In the genomic region with DNA sequence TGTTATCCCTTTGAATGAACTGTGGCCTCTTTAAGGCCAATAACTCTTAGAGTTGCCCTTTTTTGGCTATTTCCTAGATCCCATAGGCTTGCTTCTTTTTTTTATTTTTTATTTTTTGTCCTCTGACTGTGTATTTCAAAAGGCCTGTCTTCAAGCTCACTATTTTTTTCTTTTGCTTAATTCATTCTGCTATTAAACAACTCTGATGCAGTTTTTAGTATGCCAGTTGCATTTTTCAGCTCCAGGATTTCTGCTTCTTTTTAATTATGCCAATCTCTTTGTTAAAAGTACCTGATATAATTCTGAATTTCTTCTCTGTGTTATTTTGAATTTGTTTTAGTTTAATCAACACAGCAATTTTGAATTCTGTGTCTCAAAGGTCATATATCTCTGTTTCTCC, we compare ENCODE assay signal across 28 cellular contexts.
"Had no signal": no experiment of that assay in that cellular context is flagged by ENCODE, and none has a peak within 500 bp of the region (broad histone marks: within the 10 kb centered on the region; RNA-seq: fewer than 3 reads in every experiment).

No MANE protein-coding gene starts in this region.

- H3K36me3 ChIP-seq: colonic mucosa, esophagus muscularis mucosa, esophagus squamous epithelium, gastrocnemius medialis, gastroesophageal sphincter, heart left ventricle, heart right ventricle had no signal

- FAIRE-seq: colon, endometrium, endothelial cell of umbilical vein, frontal cortex had no signal

- H3K27me3 Mint-ChIP-seq: dendritic cell treated with granulocyte-macrophage colony-stimulating factor and Interleukin-4, amounts not matched to agents 40 ng/mL and 50 ng/mL, for 4 days; effector memory CD8-positive, alpha-beta T cell had no signal

- H3K27ac Mint-ChIP-seq: dendritic cell treated with granulocyte-macrophage colony-stimulating factor and Interleukin-4, amounts not matched to agents 40 ng/mL and 50 ng/mL, for 4 days; effector memory CD8-positive, alpha-beta T cell had no signal

- H3K9me3 ChIP-seq: colonic mucosa had no signal

- DNase-seq: colonic mucosa; cortex of kidney; dermis blood vessel endothelial cell; dorsolateral prefrontal cortex; effector CD4-positive, alpha-beta T cell; effector CD8-positive, alpha-beta T cell; effector memory CD4-positive, alpha-beta T cell; effector memory CD8-positive, alpha-beta T cell; erythroblast; esophagus squamous epithelium; foreskin fibroblast; foreskin keratinocyte; foreskin melanocyte; gastrocnemius medialis; glutamatergic neuron; head of caudate nucleus; heart left ventricle; heart right ventricle had no signal

- H3K4me3 ChIP-seq: colonic mucosa, coronary artery, dorsolateral prefrontal cortex, esophagus muscularis mucosa, esophagus squamous epithelium, gastrocnemius medialis, gastroesophageal sphincter, heart left ventricle, heart right ventricle had no signal

- H3K27me3 ChIP-seq: colonic mucosa, dorsolateral prefrontal cortex, esophagus muscularis mucosa, esophagus squamous epithelium, foreskin keratinocyte, gastrocnemius medialis, gastroesophageal sphincter, heart left ventricle, heart right ventricle had no signal

- H3K4me3 Mint-ChIP-seq: dendritic cell treated with granulocyte-macrophage colony-stimulating factor and Interleukin-4, amounts not matched to agents 40 ng/mL and 50 ng/mL, for 4 days; effector memory CD8-positive, alpha-beta T cell had no signal

- ATAC-seq: effector memory CD8-positive, alpha-beta T cell; esophagus mucosa; foreskin keratinocyte; gastrocnemius medialis; gastroesophageal sphincter; heart left ventricle; heart right ventricle had no signal

- H3K4me1 ChIP-seq: colonic mucosa, esophagus squamous epithelium, foreskin keratinocyte, gastrocnemius medialis, gastroesophageal sphincter, heart right ventricle had no signal

- H3K27ac ChIP-seq: colonic mucosa, coronary artery, dorsolateral prefrontal cortex, epithelial cell of prostate, esophagus muscularis mucosa, esophagus squamous epithelium, foreskin keratinocyte, gastrocnemius medialis, gastroesophageal sphincter, heart left ventricle, heart right ventricle had no signal
